ENCODE assay signal across 9 cellular contexts in the genomic region with DNA sequence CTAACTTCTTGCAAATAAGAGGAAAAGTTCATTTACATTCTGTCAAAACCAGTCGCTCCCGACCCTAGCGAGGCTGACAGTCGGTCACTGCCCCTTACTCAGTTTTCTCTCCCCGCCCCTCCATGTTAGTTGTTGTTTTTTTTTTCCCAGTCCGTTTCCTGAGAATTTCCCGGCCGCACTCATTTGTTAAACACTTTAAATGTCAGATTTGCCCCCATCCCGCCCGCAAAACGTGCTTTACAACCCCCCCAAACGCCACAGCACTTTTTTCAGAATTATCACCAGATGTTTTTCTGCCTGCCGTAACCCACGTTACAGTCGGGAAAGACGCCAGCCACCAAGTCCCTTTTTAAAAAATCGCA.
A peak's percentile ranks its signal among the peaks of the same experiment; 100 is the strongest.
DNase-seq lines count a peak whose midpoint lies in the region; ATAC-seq and TF ChIP-seq lines count a peak whose summit lies in the region.
"Had no signal": no experiment of that assay in that cellular context is flagged by ENCODE, and none has a peak within 500 bp of the region (broad histone marks: within the 10 kb centered on the region; RNA-seq: fewer than 3 reads in every experiment).

No MANE protein-coding gene starts in this region.

- no peaks in the 10 kb centered on the region for H3K27me3 ChIP-seq in GM06990 (replicated peaks; ENCODE audit: control insufficient read depth, insufficient read depth, low read length)
- no peaks in the 10 kb centered on the region for H3K27me3 ChIP-seq in Panc1 (ENCODE audit: control insufficient read depth, insufficient read depth, low read length)
- peaks cover 0 to 34% (median 7%) of the 10 kb centered on the region in 4 donors for H3K27me3 ChIP-seq in esophagus muscularis mucosa

- TF ChIP-seq CTCF in GM06990 (IDR thresholded peaks at IDR 0.05; ENCODE audit: insufficient read depth, low read length, poor library complexity, severe bottlenecking), result no peak
- TF ChIP-seq CTCF in Panc1 (IDR thresholded peaks at IDR 0.05), result no peak
- no peak for TF ChIP-seq CTCF in esophagus muscularis mucosa (IDR thresholded peaks at IDR 0.05)
- TF ChIP-seq CTCF in retinal pigment epithelial cell (conservative IDR thresholded peaks at IDR 0.05; ENCODE audit: low read depth, low read length), result no peak

- TF ChIP-seq EP300 in esophagus muscularis mucosa (IDR thresholded peaks at IDR 0.05), result no peak

- H3K4me3 ChIP-seq in GM06990 (replicated peaks; ENCODE audit: low read depth, low read length) (peak overlapping the region; percentile 71), Panc1 (ENCODE audit: low read depth in 2 of 2, low read length in 2 of 2) (peak overlapping the region; percentile 71 to 83), esophagus muscularis mucosa (peak overlapping the region; percentile 56 to 61 (median 60)), retinal pigment epithelial cell (ENCODE audit: low read length) (peak overlapping the region; percentile 51)
- H3K4me3 ChIP-seq: mucosa of descending colon had no signal

- H3K36me3 ChIP-seq in GM06990 (ENCODE audit: control insufficient read depth, insufficient read depth, low read length), result no peaks in the 10 kb centered on the region; the same call in 1 of the 2 replicates
- no peaks in the 10 kb centered on the region; the same call in 1 of the 2 replicates for H3K36me3 ChIP-seq in Panc1 (ENCODE audit: control insufficient read depth, insufficient read depth, low read length)
- H3K36me3 ChIP-seq in esophagus muscularis mucosa, result no peaks in the 10 kb centered on the region

- intact Hi-C loops in Panc1 (cut with micrococcal nuclease; ENCODE audit: unreplicated experiment) (no loop called here), esophagus muscularis mucosa (cut with DNase I) (no loop called here)

- ATAC-seq in Panc1 (no peak), GM18517 (IDR thresholded peaks at IDR 0.05; ENCODE audit: unreplicated experiment) (no peak)

- CTCF ChIA-PET in Panc1 (lab: Charles Lee), result no interaction called here

- H3K9me3 ChIP-seq in Panc1 (ENCODE audit: control insufficient read depth, insufficient read depth, low read depth, low read length) (no peaks in the 10 kb centered on the region), esophagus muscularis mucosa (no peaks in the 10 kb centered on the region)
- H3K9me3 ChIP-seq: mucosa of descending colon had no signal

- WGBS in esophagus muscularis mucosa, result 33% methylated on average over 17 of the region's 17 CpGs

- in situ Hi-C loops in Panc1 (cut with HindIII; ENCODE audit: low pct_unique_long_range_greater_than_20kb, low sequenced_read_pairs), result no loop called here

- peaks cover 35% of the 10 kb centered on the region for H3K4me1 ChIP-seq in Panc1 (ENCODE audit: control insufficient read depth, insufficient read depth, low read length)
- H3K4me1 ChIP-seq in esophagus muscularis mucosa, result peaks cover 0 to 42% (median 19%) of the 10 kb centered on the region in 4 donors

- H3K27ac ChIP-seq in Panc1 (ENCODE audit: low read length) (peak overlapping the region; percentile 78), esophagus muscularis mucosa (replicated peaks in 1 of 4) (peak overlapping the region; percentile 79 to 85 (median 80))

- no peak for TF ChIP-seq POLR2A in esophagus muscularis mucosa (IDR thresholded peaks at IDR 0.05; ENCODE audit: low read depth)

- POLR2A ChIA-PET in Panc1 (lab: Charles Lee), result no interaction called here

- DNase-seq in GM06990 (ENCODE audit: extremely low read depth, insufficient read length) (no peak), Panc1 (ENCODE audit: low read depth, low spot score) (no peak), esophagus muscularis mucosa (ENCODE audit: extremely low spot score) (no peak), retinal pigment epithelial cell (ENCODE audit: low read depth) (no peak), SHP77 treated with DMSO at 0.1 percent for 48 hours (lab: John Stamatoyannopoulos, UW) (no peak)
- DNase-seq in stimulated activated CD4-positive, alpha-beta T cell treated with anti-CD3 and anti-CD28 coated beads, Interleukin-2, amount 100 ng/mL, for 24 hours, result no peak
- DNase-seq in activated CD8-positive, alpha-beta memory T cell treated with anti-CD3 and anti-CD28 coated beads, Interleukin-2, amount 50 U/mL, for 4 hours, result no peak

- BruUV-seq in Panc1 (replicated peaks; lab: Mats Ljungman, UMichigan), result no TSS peak
